In genomic region chr2:164937864-164938401, GRCh38 we compare ENCODE assay signal across 1 cellular context.
TF ChIP-seq lines count a peak whose summit lies in the region.

No MANE protein-coding gene starts in this region.

TF ChIP-seq in HepG2, 621 proteins besides CTCF, POLR2A, EP300 and RAD21 (continued from another document and continues in another):
- TF ChIP-seq ZNF142 (CRISPR knock-in tag; IDR thresholded peaks at IDR 0.05) (no peak), ZNF784 (CRISPR knock-in tag; IDR thresholded peaks at IDR 0.05; ENCODE audit: borderline replicate concordance) (peak; percentile 30; the same call in 1 of the 2 replicates), MLXIP (CRISPR knock-in tag; IDR thresholded peaks at IDR 0.05; ENCODE audit: borderline replicate concordance) (no peak), KMT2B (CRISPR knock-in tag; IDR thresholded peaks at IDR 0.05) (no peak; the same call in 1 of the 2 replicates), DMAP1 (CRISPR knock-in tag; IDR thresholded peaks at IDR 0.05) (no peak), KAT8 (CRISPR knock-in tag; IDR thresholded peaks at IDR 0.05) (peak; percentile 66), RBAK (CRISPR knock-in tag; IDR thresholded peaks at IDR 0.05) (no peak; the same call in 1 of the 2 replicates), SIX4 (CRISPR knock-in tag; IDR thresholded peaks at IDR 0.05) (no peak), SNRNP70 (IDR thresholded peaks at IDR 0.05; ENCODE audit: low read depth, low read length) (no peak), HIVEP1 (CRISPR knock-in tag; IDR thresholded peaks at IDR 0.05) (no peak), SRF (IDR thresholded peaks at IDR 0.05; ENCODE audit: low read depth, low read length) (no peak), NFAT5 (CRISPR knock-in tag; IDR thresholded peaks at IDR 0.05) (no peak), ZNF724P (CRISPR knock-in tag; IDR thresholded peaks at IDR 0.05; ENCODE audit: borderline replicate concordance) (no peak), ZNF33B (CRISPR knock-in tag; IDR thresholded peaks at IDR 0.05) (no peak), ZHX2 (IDR thresholded peaks at IDR 0.05; ENCODE audit: low read depth) (no peak), ZHX2 (CRISPR knock-in tag; IDR thresholded peaks at IDR 0.05; ENCODE audit: borderline replicate concordance) (no peak), FOXP4 (CRISPR knock-in tag; IDR thresholded peaks at IDR 0.05) (peak; percentile 83), ZNF737 (CRISPR knock-in tag; IDR thresholded peaks at IDR 0.05; ENCODE audit: borderline replicate concordance) (no peak), MIER3 (CRISPR knock-in tag; IDR thresholded peaks at IDR 0.05; ENCODE audit: borderline replicate concordance) (no peak; the same call in 1 of the 2 replicates), TRIM24 (CRISPR knock-in tag; IDR thresholded peaks at IDR 0.05) (no peak), ZNF557 (CRISPR knock-in tag; IDR thresholded peaks at IDR 0.05) (no peak), ZFY (CRISPR knock-in tag; IDR thresholded peaks at IDR 0.05) (peak; percentile 55), KDM1A (CRISPR knock-in tag; IDR thresholded peaks at IDR 0.05) (no peak), KDM2A (CRISPR knock-in tag; IDR thresholded peaks at IDR 0.05; ENCODE audit: borderline replicate concordance, low read depth) (no peak), ZNF891 (CRISPR knock-in tag; IDR thresholded peaks at IDR 0.05) (no peak), ZNF414 (CRISPR knock-in tag; IDR thresholded peaks at IDR 0.05) (no peak), THAP8 (CRISPR knock-in tag; IDR thresholded peaks at IDR 0.05; ENCODE audit: borderline replicate concordance) (no peak), ETV6 (CRISPR knock-in tag; conservative IDR thresholded peaks at IDR 0.05) (no peak), ZNF317 (CRISPR knock-in tag; IDR thresholded peaks at IDR 0.05) (no peak)
